In the genomic region with DNA sequence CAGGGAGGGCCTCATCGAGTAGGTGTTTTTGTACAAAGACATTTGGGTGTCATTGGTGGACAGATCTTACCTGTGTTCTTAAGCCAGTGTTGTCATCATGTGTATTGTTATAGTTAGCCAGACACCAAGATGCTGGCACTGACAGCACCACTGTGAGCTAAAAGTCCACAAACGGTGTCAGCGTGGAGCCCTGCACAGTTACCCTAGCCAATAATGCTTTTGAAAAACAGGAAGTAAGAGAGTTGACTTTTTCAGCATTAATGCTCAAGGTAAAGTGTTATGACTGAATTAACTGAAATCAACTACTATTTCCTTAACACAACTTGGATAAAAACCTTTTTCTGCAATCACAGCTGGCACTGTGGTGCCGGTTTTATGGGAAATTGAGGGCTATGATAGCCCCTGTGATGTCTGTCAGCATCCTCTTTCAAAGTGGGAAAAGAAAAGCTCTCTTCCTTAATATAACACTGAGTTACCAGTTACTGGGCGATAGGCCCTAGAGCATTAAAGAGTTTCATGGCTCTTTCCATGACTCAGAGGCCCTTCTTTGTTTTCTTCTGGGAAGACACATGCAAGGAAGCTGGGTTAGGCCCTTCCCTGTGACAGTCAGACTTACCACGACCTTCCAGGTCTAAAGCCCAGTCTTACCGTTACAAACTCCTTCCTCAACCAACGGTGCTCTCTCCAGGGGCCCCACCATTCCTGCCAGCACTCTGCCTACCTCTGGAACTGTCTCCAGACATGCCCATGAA, we compare ENCODE assay signal across 5 cellular contexts. TPM values are rescaled to one million over a fixed set of nuclear protein-coding genes. Genes with fewer than 3 reads are reported as not detected.
"Had no signal": no experiment of that assay in that cellular context is flagged by ENCODE, and none has a peak within 500 bp of the region (broad histone marks: within the 10 kb centered on the region; RNA-seq: fewer than 3 reads in every experiment).

No MANE protein-coding gene starts in this region.

RNA-seq across cellular contexts. Expression of a gene that starts 37.6 kb away (rescaled TPM):
- total RNA-seq: endothelial cell of umbilical vein, left ventricle myocardium superior, lower lobe of right lung, ureter, vagina had no signal
